ENCODE assay signal across 7 cellular contexts in the genomic region with DNA sequence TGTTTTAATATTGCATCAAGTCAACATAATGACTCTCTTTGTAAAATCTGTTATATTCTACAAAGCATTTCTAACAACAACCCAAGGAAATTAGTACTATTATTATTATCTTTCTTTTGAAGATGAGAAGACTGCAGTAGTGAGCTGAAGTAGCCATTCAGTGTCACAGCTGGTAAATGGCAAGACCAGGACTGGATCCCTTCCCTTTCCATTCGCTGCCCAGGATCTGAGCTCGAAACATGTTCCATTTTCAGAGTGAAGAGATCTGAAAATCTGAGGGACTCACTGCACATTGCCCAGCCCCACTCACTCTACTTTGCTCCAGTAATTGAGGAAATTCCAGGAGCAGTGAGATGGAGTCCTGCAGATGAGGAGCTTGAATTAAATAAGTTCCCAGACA.
"Had no signal": no experiment of that assay in that cellular context is flagged by ENCODE, and none has a peak within 500 bp of the region (broad histone marks: within the 10 kb centered on the region; RNA-seq: fewer than 3 reads in every experiment).

No MANE protein-coding gene starts in this region.

- H3K4me3 Mint-ChIP-seq: IgD-negative memory B cell had no signal

- H3K27ac Mint-ChIP-seq: IgD-negative memory B cell had no signal

- H3K36me3 Mint-ChIP-seq: IgD-negative memory B cell had no signal

- ATAC-seq: K562 had no signal

- H3K27ac ChIP-seq: HL-60 had no signal

- FAIRE-seq: HTR-8/SVneo, K562 had no signal

- H3K27me3 Mint-ChIP-seq: IgD-negative memory B cell had no signal

- H3K4me1 Mint-ChIP-seq: IgD-negative memory B cell had no signal

- H3K4me3 ChIP-seq: K562 had no signal

- DNase-seq: IMR-90, KBM-7, KG1 had no signal
